In genomic region chr12:45247589-45247988, GRCh38 we compare ENCODE assay signal across 20 cellular contexts.
"Had no signal": no experiment of that assay in that cellular context is flagged by ENCODE, and none has a peak within 500 bp of the region (broad histone marks: within the 10 kb centered on the region; RNA-seq: fewer than 3 reads in every experiment).

No MANE protein-coding gene starts in this region.

- H3K9me3 ChIP-seq: left ventricle myocardium inferior, mucosa of descending colon, ovary, right atrium auricular region, spleen, suprapubic skin, thoracic aorta, tibial artery, vagina had no signal

- H3K4me1 ChIP-seq: left ventricle myocardium inferior, suprapubic skin had no signal

- H3K4me2 ChIP-seq: hepatocyte had no signal

- H2AFZ ChIP-seq: hepatocyte had no signal

- DNase-seq: islet precursor cell; left ventricle myocardium inferior; midbrain; mucosa of descending colon; naive thymus-derived CD4-positive, alpha-beta T cell; ovary; small intestine; spleen; stimulated activated CD4-positive, alpha-beta T cell treated with anti-CD3 and anti-CD28 coated beads, Interleukin-4, amount 100 ng/mL, for 24 hours; stimulated activated naive CD4-positive, alpha-beta T cell; tibial artery had no signal

- H3K4me3 ChIP-seq: hepatocyte, left ventricle myocardium inferior, lung, mucosa of descending colon, ovary, right atrium auricular region, spleen, suprapubic skin, thoracic aorta, tibial artery, vagina had no signal

- ATAC-seq: mucosa of descending colon; naive thymus-derived CD4-positive, alpha-beta T cell; natural killer cell treated with Interleukin-12 subunit alpha and Interleukin-12 subunit beta and Interleukin-15 and Interleukin-18, amount 100 ng/mL, for 72 hours; sciatic nerve; stimulated activated effector memory CD8-positive, alpha-beta T cell treated with anti-CD3 and anti-CD28 coated beads, Interleukin-12 subunit alpha, Interleukin-12 subunit beta, amount 100 ng/mL, for 72 hours had no signal

- FAIRE-seq: small intestine had no signal

- H3K27me3 ChIP-seq: hepatocyte, ovary, right atrium auricular region, spleen, suprapubic skin, tibial artery, vagina had no signal

- H3K36me3 ChIP-seq: left ventricle myocardium inferior, ovary, right atrium auricular region, spleen, suprapubic skin, thoracic aorta, tibial artery, vagina had no signal

- H3K27ac ChIP-seq: hepatocyte, left ventricle myocardium inferior, ovary, right atrium auricular region, spleen, suprapubic skin, vagina had no signal
